In the genomic region with DNA sequence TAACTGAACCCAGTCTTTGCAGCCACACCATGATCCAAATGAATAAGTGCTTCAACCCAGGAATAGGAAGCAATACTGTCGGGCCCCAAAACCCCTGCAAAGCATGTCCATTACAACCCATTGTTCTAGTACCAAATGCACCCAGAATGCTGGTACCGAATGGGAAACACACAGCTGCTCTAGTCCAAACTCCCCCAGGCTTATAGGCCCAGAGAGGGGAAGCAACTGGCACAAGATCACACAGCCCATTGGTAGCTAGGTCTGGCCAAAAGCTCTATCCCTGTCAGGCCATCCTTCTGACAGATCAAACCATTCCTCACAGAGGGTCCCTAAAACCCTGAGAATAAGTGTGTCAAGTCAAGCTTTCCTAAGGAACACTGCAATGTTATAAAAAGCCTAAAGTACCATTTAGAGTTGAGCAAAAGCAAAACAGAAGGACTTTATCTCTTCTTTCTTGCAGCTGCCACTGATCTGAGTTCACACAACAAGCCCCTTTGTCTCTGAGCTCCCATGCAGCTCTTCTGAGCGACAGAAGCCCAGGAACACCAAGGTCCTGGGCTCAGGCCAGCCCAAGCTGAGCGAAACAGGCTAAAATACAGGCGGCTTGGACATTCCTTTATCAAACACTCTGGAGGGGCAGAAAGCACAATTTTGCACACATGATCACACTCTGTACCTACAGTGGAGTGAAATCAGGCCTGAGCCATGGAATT, we compare ENCODE assay signal across 1 cellular context.
TF ChIP-seq lines count a peak whose summit lies in the region.

No MANE protein-coding gene starts in this region.

TF ChIP-seq in K562, 482 proteins besides CTCF, POLR2A, EP300 and RAD21 (continued from another document):
- TF ChIP-seq, protein P1, sequence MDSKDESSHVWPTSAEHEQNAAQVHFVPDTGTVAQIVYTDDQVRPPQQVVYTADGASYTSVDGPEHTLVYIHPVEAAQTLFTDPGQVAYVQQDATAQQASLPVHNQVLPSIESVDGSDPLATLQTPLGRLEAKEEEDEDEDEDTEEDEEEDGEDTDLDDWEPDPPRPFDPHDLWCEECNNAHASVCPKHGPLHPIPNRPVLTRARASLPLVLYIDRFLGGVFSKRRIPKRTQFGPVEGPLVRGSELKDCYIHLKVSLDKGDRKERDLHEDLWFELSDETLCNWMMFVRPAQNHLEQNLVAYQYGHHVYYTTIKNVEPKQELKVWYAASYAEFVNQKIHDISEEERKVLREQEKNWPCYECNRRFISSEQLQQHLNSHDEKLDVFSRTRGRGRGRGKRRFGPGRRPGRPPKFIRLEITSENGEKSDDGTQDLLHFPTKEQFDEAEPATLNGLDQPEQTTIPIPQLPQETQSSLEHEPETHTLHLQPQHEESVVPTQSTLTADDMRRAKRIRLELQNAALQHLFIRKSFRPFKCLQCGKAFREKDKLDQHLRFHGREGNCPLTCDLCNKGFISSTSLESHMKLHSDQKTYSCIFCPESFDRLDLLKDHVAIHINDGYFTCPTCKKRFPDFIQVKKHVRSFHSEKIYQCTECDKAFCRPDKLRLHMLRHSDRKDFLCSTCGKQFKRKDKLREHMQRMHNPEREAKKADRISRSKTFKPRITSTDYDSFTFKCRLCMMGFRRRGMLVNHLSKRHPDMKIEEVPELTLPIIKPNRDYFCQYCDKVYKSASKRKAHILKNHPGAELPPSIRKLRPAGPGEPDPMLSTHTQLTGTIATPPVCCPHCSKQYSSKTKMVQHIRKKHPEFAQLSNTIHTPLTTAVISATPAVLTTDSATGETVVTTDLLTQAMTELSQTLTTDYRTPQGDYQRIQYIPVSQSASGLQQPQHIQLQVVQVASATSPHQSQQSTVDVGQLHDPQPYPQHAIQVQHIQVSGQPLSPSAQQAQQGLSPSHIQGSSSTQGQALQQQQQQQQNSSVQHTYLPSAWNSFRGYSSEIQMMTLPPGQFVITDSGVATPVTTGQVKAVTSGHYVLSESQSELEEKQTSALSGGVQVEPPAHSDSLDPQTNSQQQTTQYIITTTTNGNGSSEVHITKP (IDR thresholded peaks at IDR 0.05; ENCODE audit: partially characterized antibody), result peak; percentile 81
- TF ChIP-seq TBL1XR1 (IDR thresholded peaks at IDR 0.05; ENCODE audit: low read length in 2 of 2), result no peak
- peak; percentile 39 for TF ChIP-seq RBM25 (IDR thresholded peaks at IDR 0.05; ENCODE audit: low read depth, low read length, severe bottlenecking)
